ENCODE assay signal across 13 cellular contexts in genomic region chr5:71697967-71698366, GRCh38. TPM values are rescaled to one million over a fixed set of nuclear protein-coding genes. Genes with fewer than 3 reads are reported as not detected.
DNase-seq lines count a peak whose midpoint lies in the region; ATAC-seq and TF ChIP-seq lines count a peak whose summit lies in the region.
"Had no signal": no experiment of that assay in that cellular context is flagged by ENCODE, and none has a peak within 500 bp of the region (broad histone marks: within the 10 kb centered on the region; RNA-seq: fewer than 3 reads in every experiment).

No MANE protein-coding gene starts in this region.

- H3K27ac ChIP-seq in C4-2B (no peak overlapping the region), spleen (no peak overlapping the region)
- H3K27ac ChIP-seq: gastrocnemius medialis had no signal

- H3K4me3 Mint-ChIP-seq in HFFc6 = no peak overlapping the region
- H3K4me3 Mint-ChIP-seq: activated CD4-positive, alpha-beta memory T cell treated with anti-CD3 and anti-CD28 coated beads for 36 hours had no signal

- H3K4me1 ChIP-seq in spleen = peaks cover 0 to 7% (median 0%) of the 10 kb centered on the region in 6 donors
- H3K4me1 ChIP-seq: gastrocnemius medialis had no signal

- peaks cover 18% of the 10 kb centered on the region for H3K27me3 Mint-ChIP-seq in HFFc6 (ENCODE audit: insufficient read depth)

- H3K4me1 Mint-ChIP-seq in HFFc6 (ENCODE audit: low read depth) = peaks cover 8% of the 10 kb centered on the region; the same call in 1 of the 2 replicates

- H3K27ac Mint-ChIP-seq in HFFc6 = no peak overlapping the region
- H3K27ac Mint-ChIP-seq: activated CD4-positive, alpha-beta memory T cell treated with anti-CD3 and anti-CD28 coated beads for 36 hours had no signal

- intact Hi-C loops in spleen (cut with DNase I; ENCODE audit: low total_unique reads) = no loop called here

- peaks cover 0 to 12% (median 0%) of the 10 kb centered on the region in 7 donors for H3K27me3 ChIP-seq in spleen (replicated peaks in 1 of 7)
- H3K27me3 ChIP-seq: gastrocnemius medialis had no signal

- H3K4me3 ChIP-seq in cardiac fibroblast (replicated peaks in 1 of 2; ENCODE audit: low read depth in 2 of 2, low read length in 2 of 2) (no peak overlapping the region), spleen (no peak overlapping the region)
- H3K4me3 ChIP-seq: gastrocnemius medialis had no signal

- no peaks in the 10 kb centered on the region for H3K9me3 Mint-ChIP-seq in HFFc6
- H3K9me3 Mint-ChIP-seq: activated CD4-positive, alpha-beta memory T cell treated with anti-CD3 and anti-CD28 coated beads for 36 hours had no signal

- no peaks in the 10 kb centered on the region for H3K36me3 ChIP-seq in spleen
- H3K36me3 ChIP-seq: gastrocnemius medialis had no signal

- ATAC-seq in HG02970 (IDR thresholded peaks at IDR 0.05; ENCODE audit: low FRiP score, unreplicated experiment) = no peak
- ATAC-seq: gastrocnemius medialis had no signal

- no peak for TF ChIP-seq POLR2A in spleen (IDR thresholded peaks at IDR 0.05)

- no peaks in the 10 kb centered on the region for H3K9me3 ChIP-seq in spleen
- H3K9me3 ChIP-seq: gastrocnemius medialis had no signal

- DNase-seq in HFFc6 (no peak), cardiac fibroblast (ENCODE audit: low read depth in 2 of 2) (no peak), kidney tubule cell (ENCODE audit: low spot score) (peak; percentile 17), mucosa of gallbladder (ENCODE audit: low spot score) (no peak), spleen (no peak), NCI-H2029 treated with DMSO at 0.1 percent for 48 hours (lab: John Stamatoyannopoulos, UW) (no peak)
- DNase-seq: activated CD4-positive, alpha-beta memory T cell treated with anti-CD3 and anti-CD28 coated beads for 36 hours; gastrocnemius medialis; MV-4-11 had no signal

- WGBS in spleen, 5 donors = 57 to 76% (median 68%) methylated on average over 13 to 14 of the region's 14 CpGs

- TF ChIP-seq CTCF in C4-2B (conservative IDR thresholded peaks at IDR 0.05) = peak; percentile 54
- TF ChIP-seq CTCF in HFFc6 (IDR thresholded peaks at IDR 0.05) = peak; percentile 77
- peak; percentile 58 for TF ChIP-seq CTCF in cardiac fibroblast (IDR thresholded peaks at IDR 0.05; ENCODE audit: low read depth, low read length)
- peak in 1 of 11 experiments; percentile 11 for TF ChIP-seq CTCF in spleen (IDR thresholded peaks at IDR 0.05 in 8 of 11, conservative IDR thresholded peaks at IDR 0.05 in 3 of 11)

- no peaks in the 10 kb centered on the region for H3K36me3 Mint-ChIP-seq in HFFc6 (ENCODE audit: low read depth)
- H3K36me3 Mint-ChIP-seq: activated CD4-positive, alpha-beta memory T cell treated with anti-CD3 and anti-CD28 coated beads for 36 hours had no signal

RNA-seq across cellular contexts. Expression of gene CARTPT, which starts 21.1 kb away (rescaled TPM):
- not detected for total RNA-seq in HFFc6 (2021; fragmentation: NEBNext Ultra II Directional; extraction: Animal tissue kit (Norgen Biotek cat#: 25700))
- total RNA-seq in mucosa of gallbladder = 0.23 TPM
- total RNA-seq in spleen = not detected
- not detected for polyA plus RNA-seq in spleen
- total RNA-seq: activated CD4-positive, alpha-beta memory T cell treated with anti-CD3 and anti-CD28 coated beads for 36 hours; Daoy; gastrocnemius medialis; urinary bladder had no signal
